In genomic region chr3:79724206-79724605, GRCh38 we compare ENCODE assay signal across 15 cellular contexts. TPM values are rescaled to one million over a fixed set of nuclear protein-coding genes. Genes with fewer than 3 reads are reported as not detected.
DNase-seq lines count a peak whose midpoint lies in the region; ATAC-seq and TF ChIP-seq lines count a peak whose summit lies in the region.
"Had no signal": no experiment of that assay in that cellular context is flagged by ENCODE, and none has a peak within 500 bp of the region (broad histone marks: within the 10 kb centered on the region; RNA-seq: fewer than 3 reads in every experiment).

No MANE protein-coding gene starts in this region.

- 58 to 67% methylated on average over 9 of the region's 9 CpGs for WGBS in testis, 2 donors

- BruUV-seq in Panc1 (replicated peaks; lab: Mats Ljungman, UMichigan) = no TSS peak

- TF ChIP-seq CTCF in Panc1 (IDR thresholded peaks at IDR 0.05) = peak; percentile 27
- no peak for TF ChIP-seq CTCF in testis (IDR thresholded peaks at IDR 0.05)

- no peak overlapping the region for H3K27ac ChIP-seq in Panc1 (ENCODE audit: low read length)
- H3K27ac ChIP-seq in testis = no peak overlapping the region

- H3K4me3 ChIP-seq in Panc1 (ENCODE audit: low read depth in 2 of 2, low read length in 2 of 2) (no peak overlapping the region), testis (no peak overlapping the region)

- CTCF ChIA-PET in Panc1 (lab: Charles Lee) = no interaction called here

- intact Hi-C loops in Panc1 (cut with micrococcal nuclease; ENCODE audit: unreplicated experiment) (no loop called here), testis (cut with DNase I; ENCODE audit: low total_unique reads) (no loop called here)

- DNase-seq in SHP77 (lab: John Stamatoyannopoulos, UW) (peak; percentile 1 to 3), SHP77 treated with DMSO at 0.1 percent for 48 hours (lab: John Stamatoyannopoulos, UW) (no peak), Panc1 (ENCODE audit: low read depth, low spot score) (no peak), iPS DF 4.7 (ENCODE audit: extremely low read depth, low spot score) (peak; percentile 11), testis (peak; percentile 42), DMS79 treated with DMSO at 0.1 percent for 48 hours (lab: John Stamatoyannopoulos, UW) (no peak)
- no peak for DNase-seq in stimulated activated CD4-positive, alpha-beta T cell treated with anti-CD3 and anti-CD28 coated beads, Interleukin-2, amount 100 ng/mL, for 48 hours
- DNase-seq: activated CD4-positive, alpha-beta T cell treated with anti-CD3 and anti-CD28 coated beads for 4 hours; activated T-cell treated with anti-CD3 and anti-CD28 coated beads, Interleukin-2, amount 50 U/mL, for 72 hours; DMS79; hippocampal formation; NCI-H1694; NK-92 treated with Interleukin-12 subunit alpha and Interleukin-12 subunit beta, amount 100 ng/mL, for 24 hours had no signal

- no peaks in the 10 kb centered on the region for H3K9me3 ChIP-seq in Panc1 (ENCODE audit: control insufficient read depth, insufficient read depth, low read depth, low read length)
- H3K9me3 ChIP-seq in testis = no peaks in the 10 kb centered on the region

- TF ChIP-seq POLR2A in testis (IDR thresholded peaks at IDR 0.05) = no peak

- in situ Hi-C loops in Panc1 (cut with HindIII; ENCODE audit: low pct_unique_long_range_greater_than_20kb, low sequenced_read_pairs) = no loop called here

- H3K4me1 ChIP-seq in Panc1 (ENCODE audit: control insufficient read depth, insufficient read depth, low read length) (no peaks in the 10 kb centered on the region), testis (no peaks in the 10 kb centered on the region)

- POLR2A ChIA-PET in Panc1 (lab: Charles Lee) = no interaction called here

- no peaks in the 10 kb centered on the region for H3K27me3 ChIP-seq in Panc1 (ENCODE audit: control insufficient read depth, insufficient read depth, low read length)
- no peaks in the 10 kb centered on the region for H3K27me3 ChIP-seq in testis

- ATAC-seq in Panc1 (no peak), HG03025 (IDR thresholded peaks at IDR 0.05; ENCODE audit: low FRiP score, unreplicated experiment) (no peak)
- ATAC-seq: activated T-cell treated with anti-CD3 and anti-CD28 coated beads, Interleukin-2, amount 50 U/mL, for 72 hours; esophagus mucosa had no signal

- H3K36me3 ChIP-seq in Panc1 (ENCODE audit: control insufficient read depth, insufficient read depth, low read length) (no peaks in the 10 kb centered on the region), testis (ENCODE audit: low read depth, missing control alignments) (no peaks in the 10 kb centered on the region)

RNA-seq across cellular contexts. Expression of gene ROBO1, which starts 43.6 kb away (rescaled TPM):
- total RNA-seq in Panc1 (2021; ENCODE audit: unreplicated experiment) = 61.6 TPM
- polyA plus RNA-seq in Panc1 (2012; ENCODE audit: insufficient read length) = 60.9 TPM
- 10 to 100 TPM; 39.4 to 45.1 TPM for total RNA-seq in testis
- polyA plus RNA-seq in testis (ENCODE audit: insufficient read depth, low read depth, low replicate concordance) = 42.6 TPM

Comparison
In these comparisons a context has a peak if more than half of its experiments do, and no peak if none do; other contexts are left out.
1. DNase-seq: peak in SHP77 (2 of 2), iPS DF 4.7 (single experiment) and testis (single experiment); none in SHP77 treated with DMSO at 0.1 percent for 48 hours (single experiment), Panc1 (single experiment), DMS79 treated with DMSO at 0.1 percent for 48 hours (single experiment) and stimulated activated CD4-positive, alpha-beta T cell treated with anti-CD3 and anti-CD28 coated beads, Interleukin-2, amount 100 ng/mL, for 48 hours (0 of 2).